ENCODE assay signal across 8 cellular contexts in genomic region chr10:15860692-15861201, GRCh38. TPM values are rescaled to one million over a fixed set of nuclear protein-coding genes. Genes with fewer than 3 reads are reported as not detected.
DNase-seq lines count a peak whose midpoint lies in the region; ATAC-seq and TF ChIP-seq lines count a peak whose summit lies in the region.

No MANE protein-coding gene starts in this region.

- TF ChIP-seq POLR2A in uterus (IDR thresholded peaks at IDR 0.05), result no peak

- H2AFZ ChIP-seq in mesenchymal stem cell (ENCODE audit: low read depth, low read length), result peak overlapping the region; percentile 85

- peak overlapping the region; percentile 95 to 98 (median 97) for H3K27ac Mint-ChIP-seq in brain

- intact Hi-C loops in left cardiac atrium (cut with DNase I), result no loop called here
- intact Hi-C loops in uterus (cut with DNase I; ENCODE audit: low total_unique reads), result no loop called here

- H3K36me3 ChIP-seq in cardiac muscle cell (no peaks in the 10 kb centered on the region), mesenchymal stem cell (ENCODE audit: control insufficient read depth in 1 of 2, insufficient read depth in 2 of 2, low read depth in 1 of 2, low read length in 2 of 2) (no peaks in the 10 kb centered on the region), uterus (no peaks in the 10 kb centered on the region)

- DNase-seq in cardiac muscle cell (ENCODE audit: low read depth in 1 of 2, low spot score in 1 of 2) (no peak), left cardiac atrium (no peak), mesenchymal stem cell (no peak), uterus (no peak), islet precursor cell (no peak)

- no peak overlapping the region for H3K23ac ChIP-seq in mesenchymal stem cell (ENCODE audit: low read length in 2 of 2)

- peaks cover 9% of the 10 kb centered on the region for H3K79me1 ChIP-seq in mesenchymal stem cell (replicated peaks; ENCODE audit: low read length, poor library complexity, severe bottlenecking)

- H4K8ac ChIP-seq in mesenchymal stem cell (ENCODE audit: low read length), result peak overlapping the region; percentile 100

- peak overlapping the region; percentile 66 for H4K91ac ChIP-seq in mesenchymal stem cell (ENCODE audit: low read length)

- peak overlapping the region; percentile 92 for H3K9ac ChIP-seq in mesenchymal stem cell (ENCODE audit: low read length)

- peaks cover 38% of the 10 kb centered on the region for H3K4me1 Mint-ChIP-seq in brain

- peak overlapping the region; percentile 54 for H2AK5ac ChIP-seq in mesenchymal stem cell (ENCODE audit: low read length, severe bottlenecking)

- H3K4me2 ChIP-seq in mesenchymal stem cell (ENCODE audit: low read length, poor library complexity, severe bottlenecking), result peak overlapping the region; percentile 71

- TF ChIP-seq CTCF in cardiac muscle cell (IDR thresholded peaks at IDR 0.05; ENCODE audit: low read depth, low read length) (no peak), brain (conservative IDR thresholded peaks at IDR 0.05) (no peak), uterus (IDR thresholded peaks at IDR 0.05) (no peak)

- H2BK15ac ChIP-seq in mesenchymal stem cell (ENCODE audit: low read depth, poor library complexity, severe bottlenecking), result no peak overlapping the region

- H2BK120ac ChIP-seq in mesenchymal stem cell (ENCODE audit: low read depth, low read length), result no peak overlapping the region

- H3K4me1 ChIP-seq in cardiac muscle cell (ENCODE audit: low read depth) (peaks cover 7% of the 10 kb centered on the region), mesenchymal stem cell (ENCODE audit: control insufficient read depth, insufficient read depth, low read depth, low read length) (peaks cover 1% of the 10 kb centered on the region), uterus (peaks cover 4 to 6% of the 10 kb centered on the region in 2 donors)

- WGBS in mesenchymal stem cell, result 85% methylated on average over 5 of the region's 8 CpGs

- H3K9me3 ChIP-seq in cardiac muscle cell (ENCODE audit: low read depth) (no peaks in the 10 kb centered on the region), mesenchymal stem cell (ENCODE audit: control insufficient read depth, low read length) (no peaks in the 10 kb centered on the region), uterus (no peaks in the 10 kb centered on the region)

- H3K36me3 Mint-ChIP-seq in brain, result no peaks in the 10 kb centered on the region

- H2BK12ac ChIP-seq in mesenchymal stem cell (ENCODE audit: low read length in 2 of 2), result no peak overlapping the region

- H3K4ac ChIP-seq in mesenchymal stem cell (ENCODE audit: low read depth in 1 of 2, low read length in 2 of 2), result peak overlapping the region; percentile 75 to 81

- H3K27ac ChIP-seq in cardiac muscle cell (peak overlapping the region; percentile 29), mesenchymal stem cell (ENCODE audit: low read length, poor library complexity, severe bottlenecking) (peak overlapping the region; percentile 67), uterus (peak overlapping the region; percentile 63 to 81)

- peaks cover 0 to 10% (median 5%) of the 10 kb centered on the region in 5 experiments for H3K9me3 Mint-ChIP-seq in brain

- H2BK5ac ChIP-seq in mesenchymal stem cell (ENCODE audit: low read depth, low read length, poor library complexity, severe bottlenecking), result no peak overlapping the region

- H3K4me3 Mint-ChIP-seq in brain, result peak overlapping the region; percentile 94 to 99 (median 98)

- H3K27me3 ChIP-seq in cardiac muscle cell, result peaks cover 42% of the 10 kb centered on the region
- peaks cover 6 to 10% of the 10 kb centered on the region in 2 experiments for H3K27me3 ChIP-seq in mesenchymal stem cell (ENCODE audit: control insufficient read depth in 1 of 2, insufficient read depth in 1 of 2, low read length in 2 of 2)
- H3K27me3 ChIP-seq in uterus, result no peaks in the 10 kb centered on the region

- H3K4me3 ChIP-seq in cardiac muscle cell, result peak overlapping the region; percentile 65
- H3K4me3 ChIP-seq in mesenchymal stem cell (ENCODE audit: insufficient read depth in 1 of 2, low read depth in 1 of 2, low read length in 2 of 2), result peak overlapping the region; percentile 93 to 98
- peak overlapping the region; percentile 94 to 100 for H3K4me3 ChIP-seq in uterus

- H3K14ac ChIP-seq in mesenchymal stem cell (ENCODE audit: low read length in 2 of 2), result no peak overlapping the region

- peaks cover 44% of the 10 kb centered on the region for H3K27me3 Mint-ChIP-seq in brain

- no peak for ATAC-seq in left cardiac atrium
- ATAC-seq in GM18519 (IDR thresholded peaks at IDR 0.05; ENCODE audit: low FRiP score, unreplicated experiment), result no peak
- no peak for ATAC-seq in HG03108 (IDR thresholded peaks at IDR 0.05; ENCODE audit: unreplicated experiment)

- peak overlapping the region; percentile 70 to 72 for H3K18ac ChIP-seq in mesenchymal stem cell (ENCODE audit: low read depth in 1 of 2, low read length in 2 of 2)

RNA-seq across cellular contexts. Expression of gene MINDY3, which starts 0.4 kb away (rescaled TPM):
- 12.4 and 14.5 TPM in 2 replicates for total RNA-seq in cardiac muscle cell
- polyA plus RNA-seq in cardiac muscle cell, result 20.4 and 20.6 TPM in 2 replicates
- total RNA-seq in left cardiac atrium, result 10 to 100 TPM; 19.9 to 29.7 TPM
- polyA plus RNA-seq in brain (ENCODE audit: insufficient read depth, low read depth, low replicate concordance), result 37.8 TPM
- 18.6 TPM for polyA plus RNA-seq in mesenchymal stem cell (2013, experiment 1 of 2)
- 20.8 TPM for polyA plus RNA-seq in mesenchymal stem cell (2013, experiment 2 of 2)
- 10 to 100 TPM; 20.9 to 63.5 (median 51.7) TPM for total RNA-seq in uterus
